Comparison of ENCODE assay signal across 8 cellular contexts in the genomic region with DNA sequence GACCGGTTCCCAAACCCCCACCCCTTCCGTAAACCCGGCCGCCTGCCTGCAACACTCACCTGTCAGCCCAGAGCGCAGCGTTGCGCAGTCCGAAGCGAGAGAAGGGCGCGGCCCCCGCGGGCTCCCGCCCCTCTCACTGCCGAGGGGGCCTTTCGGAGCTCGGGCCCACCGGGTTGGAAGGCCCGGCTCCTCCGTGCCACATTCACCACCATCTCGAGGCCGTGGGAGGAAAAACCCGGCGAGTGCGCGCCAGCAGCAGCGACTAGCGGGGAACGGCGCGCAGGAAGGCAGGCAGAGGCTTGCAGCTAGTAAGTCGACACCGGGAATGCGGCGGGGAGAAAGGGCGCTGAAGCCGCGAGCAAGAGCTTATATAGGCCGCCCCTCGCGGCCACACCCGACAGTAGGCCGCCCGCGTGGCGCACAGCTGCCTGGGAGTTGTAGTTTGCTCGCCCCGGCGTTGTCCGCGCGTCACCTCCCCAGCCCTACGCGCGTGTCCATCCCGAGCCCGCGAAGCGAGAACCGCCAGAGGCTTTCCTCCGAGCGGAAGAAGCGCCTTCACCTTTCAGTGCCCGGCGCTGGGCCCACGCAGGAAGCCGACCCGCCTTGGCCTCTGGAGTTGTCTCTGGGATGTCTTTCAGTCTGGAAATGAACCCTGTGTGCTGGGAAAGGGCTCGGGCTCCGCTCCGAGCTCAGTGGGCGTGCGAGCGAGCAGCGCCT. TPM values are rescaled to one million over a fixed set of nuclear protein-coding genes. Genes with fewer than 3 reads are reported as not detected.
DNase-seq lines count a peak whose midpoint lies in the region; ATAC-seq and TF ChIP-seq lines count a peak whose summit lies in the region.

No MANE protein-coding gene starts in this region.

- POLR2A ChIA-PET in BJ (lab: Charles Lee), result interaction anchor here (0.6 to 1.8 kb wide), 12 partner anchors 8 to 294 kb away, joined by 3 to 11 read pairs (median 4); partner anchors contain the start of genes MED18, RCC1, TAF12 and TRNAU1AP

- H3K36me3 ChIP-seq in BJ (ENCODE audit: control insufficient read depth, insufficient read depth, low read length) (peaks cover 13% of the 10 kb centered on the region), colonic mucosa (peaks cover 8% of the 10 kb centered on the region), left lung (peaks cover 0 to 39% of the 10 kb centered on the region in 2 donors)

- H3K4me1 ChIP-seq in colonic mucosa, result peaks cover 9% of the 10 kb centered on the region
- H3K4me1 ChIP-seq in left lung, result peaks cover 21 to 40% of the 10 kb centered on the region in 2 donors

- peak overlapping the region; percentile 77 to 100 for H3K9ac ChIP-seq in colonic mucosa (ENCODE audit: low read depth in 2 of 2, low read length in 2 of 2)

- ATAC-seq in HG03432 (IDR thresholded peaks at IDR 0.05; ENCODE audit: unreplicated experiment) (peak; percentile 88), left lung (peak; percentile 98)

- peak; percentile 100 for TF ChIP-seq POLR2A in GM19193 (IDR thresholded peaks at IDR 0.05; ENCODE audit: extremely low read depth, insufficient read depth, insufficient read length)

- CTCF ChIA-PET in BJ (lab: Yijun Ruan, JAX), result interaction anchor here (0.7 to 2.6 kb wide), 12 partner anchors 9 to 333 kb away, joined by 3 to 11 read pairs (median 4); partner anchors contain the start of gene TRNAU1AP

- H3K27me3 ChIP-seq in BJ (ENCODE audit: control insufficient read depth, insufficient read depth, low read length) (no peaks in the 10 kb centered on the region), colonic mucosa (no peaks in the 10 kb centered on the region), left lung (no peaks in the 10 kb centered on the region)

- peak overlapping the region; percentile 93 for H3K27ac ChIP-seq in colonic mucosa
- H3K27ac ChIP-seq in left lung, result peak overlapping the region; percentile 91 to 92

- no peaks in the 10 kb centered on the region for H3K9me3 ChIP-seq in colonic mucosa
- H3K9me3 ChIP-seq in left lung, result no peaks in the 10 kb centered on the region

- intact Hi-C loops in colonic mucosa (cut with DNase I), result no loop called here
- intact Hi-C loops in left lung (cut with DNase I), result no loop called here

- TF ChIP-seq CTCF in BJ (IDR thresholded peaks at IDR 0.05; ENCODE audit: insufficient read depth, low read depth, low read length), result no peak
- no peak for TF ChIP-seq CTCF in colonic mucosa (IDR thresholded peaks at IDR 0.05)
- no peak for TF ChIP-seq CTCF in left lung (IDR thresholded peaks at IDR 0.05)

- H3K4me3 ChIP-seq in BJ (ENCODE audit: low read depth, low read length) (peak overlapping the region; percentile 93), colonic mucosa (peak overlapping the region; percentile 87), left lung (peak overlapping the region; percentile 74 to 86)

- DNase-seq in BJ (ENCODE audit: low read depth), result peak; percentile 75
- DNase-seq in NCI-H510A (lab: John Stamatoyannopoulos, UW), result peak; percentile 89
- peak; percentile 97 for DNase-seq in activated CD4-positive, alpha-beta T cell treated with anti-CD3 and anti-CD28 coated beads for 48 hours
- DNase-seq in colonic mucosa, result peak; percentile 96
- DNase-seq in left lung, result peak; percentile 97 to 98
- DNase-seq in stimulated activated CD4-positive, alpha-beta T cell treated with anti-CD3 and anti-CD28 coated beads, Interleukin-2, amount 100 ng/mL, for 4 hours (ENCODE audit: low read depth), result peak; percentile 91

RNA-seq across cellular contexts. Expression of gene RAB42, which starts 10.4 kb away (rescaled TPM):
- polyA plus RNA-seq in BJ (2011; rRNA removed), result 2.0 and 2.8 TPM in 2 replicates
- polyA minus RNA-seq in BJ (2011; rRNA and poly(A)+ RNA removed), result 0.87 and 1.5 TPM in 2 replicates
- total RNA-seq in colonic mucosa, result 1 to 10 TPM in 1 of 2 donors, under 1 TPM in 1; 0.99 to 2.3 TPM
- total RNA-seq in left lung, result 10 to 100 TPM in 1 of 2 donors, 1 to 10 TPM in 1; 6.1 to 17.7 TPM

RNA-seq across cellular contexts. Expression of gene TRNAU1AP, which starts 28.8 kb away (rescaled TPM):
- polyA plus RNA-seq in BJ (2011; rRNA removed), result 26.6 and 35.5 TPM in 2 replicates
- 10.4 and 10.5 TPM in 2 replicates for polyA minus RNA-seq in BJ (2011; rRNA and poly(A)+ RNA removed)
- total RNA-seq in colonic mucosa (10 to 100 TPM; 22.1 to 28.6 TPM), left lung (10 to 100 TPM; 26.1 to 27.0 TPM)

Comparison
In these comparisons a context has a peak if more than half of its experiments do, and no peak if none do; other contexts are left out.
1. Peak in every context shown above with its lines: DNase-seq, ATAC-seq, H3K4me3 ChIP-seq and H3K27ac ChIP-seq.